8 cellular contexts compared by ENCODE assay signal in the genomic region with DNA sequence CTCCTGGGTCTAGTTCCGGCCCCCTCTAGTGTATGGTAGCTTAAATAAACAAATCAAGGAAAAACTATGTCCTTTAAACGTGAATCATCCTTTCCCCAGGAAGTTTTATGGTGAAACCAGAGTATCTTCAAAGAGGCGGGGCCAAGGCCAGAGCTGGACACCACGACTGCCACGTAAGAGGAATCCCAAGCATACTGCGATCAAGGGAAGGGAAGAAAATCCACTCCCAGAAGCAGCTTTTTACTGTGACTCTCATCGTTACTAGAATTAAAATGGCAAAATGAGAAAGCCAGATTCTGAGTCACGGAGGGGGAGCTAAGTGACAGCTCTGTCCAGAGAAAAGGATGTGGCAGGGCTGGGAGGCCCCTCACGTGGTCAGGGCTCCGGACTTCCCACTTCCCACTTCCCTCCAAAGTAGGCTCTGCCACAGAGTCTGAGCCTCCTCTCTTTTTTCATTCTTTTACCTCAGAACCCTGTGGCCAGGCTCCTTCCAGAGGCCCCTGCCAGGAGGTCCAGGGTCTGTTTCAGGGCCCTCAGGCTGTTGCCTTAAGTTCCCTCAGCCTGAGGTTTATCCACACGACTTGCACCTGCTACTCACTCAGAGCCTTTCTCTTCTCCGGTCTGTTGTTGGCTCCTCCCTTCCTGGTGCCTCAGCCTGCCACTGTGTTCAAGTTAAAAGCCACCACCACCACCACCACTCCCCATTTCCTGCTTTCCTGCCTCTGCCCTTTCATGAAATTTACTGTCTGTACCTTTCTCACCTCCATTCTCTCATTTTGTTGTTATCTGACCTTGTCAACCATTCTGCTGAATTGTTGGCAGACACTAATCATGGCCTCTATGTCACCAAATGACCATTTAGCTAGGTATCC. TPM values are rescaled to one million over a fixed set of nuclear protein-coding genes. Genes with fewer than 3 reads are reported as not detected.
DNase-seq lines count a peak whose midpoint lies in the region; ATAC-seq and TF ChIP-seq lines count a peak whose summit lies in the region.

No MANE protein-coding gene starts in this region.

- peak; percentile 50 for ATAC-seq in GM21825 (IDR thresholded peaks at IDR 0.05; ENCODE audit: unreplicated experiment)
- peak; percentile 63 for ATAC-seq in mucosa of descending colon

- peak; percentile 35 for TF ChIP-seq POLR2A in transverse colon (IDR thresholded peaks at IDR 0.05)

- H3K27ac ChIP-seq in KOPT-K1 (ENCODE audit: low read depth, low read length, poor library complexity, severe bottlenecking) (peak overlapping the region; percentile 93), dorsolateral prefrontal cortex (peak overlapping the region in 54 of 59 donors; percentile 7 to 92 (median 80)), transverse colon (peak overlapping the region; percentile 92 to 94 (median 93))

- H3K36me3 ChIP-seq in KOPT-K1 (ENCODE audit: insufficient read depth, low read length) (peaks cover 3% of the 10 kb centered on the region), mucosa of descending colon (ENCODE audit: low read depth) (no peaks in the 10 kb centered on the region), transverse colon (no peaks in the 10 kb centered on the region)

- no peak for TF ChIP-seq EP300 in transverse colon (IDR thresholded peaks at IDR 0.05; ENCODE audit: low read depth)

- intact Hi-C loops in dorsolateral prefrontal cortex (cut with DNase I) (loop anchor here in 1 of 2 donors (10.0 kb wide), 1 partner anchor 269 kb away; a partner anchor contains a TSS), mucosa of descending colon (cut with DNase I, micrococcal nuclease) (no loop called here), transverse colon (cut with DNase I; ENCODE audit: low total_unique reads) (no loop called here)

- H3K4me1 ChIP-seq in mucosa of descending colon (ENCODE audit: low read depth) (peaks cover 45% of the 10 kb centered on the region), transverse colon (peaks cover 9 to 76% (median 54%) of the 10 kb centered on the region in 4 donors)

- DNase-seq in GM04503 (ENCODE audit: low read depth) (peak; percentile 87), dorsolateral prefrontal cortex (no peak), mucosa of descending colon (peak; percentile 65 to 77 (median 72)), transverse colon (peak; percentile 69), cerebellar nuclear complex (lab: John Stamatoyannopoulos, UW) (no peak)

- in situ Hi-C loops in transverse colon (cut with MboI; ENCODE audit: low pct_ligation_motif_present in 1 of 4, low pct_unique_long_range_greater_than_20kb in 1 of 4, low sequenced_read_pairs in 3 of 4) = no loop called here

- no peaks in the 10 kb centered on the region for H3K27me3 ChIP-seq in dorsolateral prefrontal cortex
- no peaks in the 10 kb centered on the region for H3K27me3 ChIP-seq in transverse colon

- H3K9me3 ChIP-seq in KOPT-K1 (ENCODE audit: insufficient read depth, low read length, poor library complexity, severe bottlenecking) (no peaks in the 10 kb centered on the region), mucosa of descending colon (no peaks in the 10 kb centered on the region), transverse colon (no peaks in the 10 kb centered on the region)

- H3K4me3 ChIP-seq in WI38 (ENCODE audit: low read depth, low read length) = peak overlapping the region; percentile 92
- peak overlapping the region in 30 of 59 donors; percentile 3 to 90 (median 78) for H3K4me3 ChIP-seq in dorsolateral prefrontal cortex
- H3K4me3 ChIP-seq in mucosa of descending colon = no peak overlapping the region
- H3K4me3 ChIP-seq in transverse colon = peak overlapping the region in 2 of 4 donors; percentile 5 to 70

- TF ChIP-seq CTCF in WI38 (IDR thresholded peaks at IDR 0.05; ENCODE audit: low read depth, low read length) (no peak), dorsolateral prefrontal cortex (IDR thresholded peaks at IDR 0.05 in 54 of 56, conservative IDR thresholded peaks at IDR 0.05 in 2 of 56; ENCODE audit: low read depth in 1 of 56, partially characterized antibody in 56 of 56) (no peak), mucosa of descending colon (IDR thresholded peaks at IDR 0.05) (no peak), transverse colon (IDR thresholded peaks at IDR 0.05) (no peak)

- 12 to 20% methylated on average over 6 to 12 of the region's 12 CpGs for WGBS in transverse colon (ENCODE audit: low coverage in 1 of 2), 2 donors

RNA-seq across cellular contexts. Expression of a gene that starts 1.4 kb away (rescaled TPM):
- total RNA-seq in dorsolateral prefrontal cortex (100 to 1,000 TPM in 3 of 120 experiments, 10 to 100 TPM in 117; 13.7 to 109 (median 43.0) TPM), mucosa of descending colon (10 to 100 TPM; 40.6 to 90.5 (median 65.5) TPM), transverse colon (100 to 1,000 TPM in 1 of 4 donors, 10 to 100 TPM in 3; 50.5 to 112 (median 64.4) TPM)

Comparison
In these comparisons a context has a peak if more than half of its experiments do, and no peak if none do; other contexts are left out.
1. DNase-seq: peak in GM04503 (single experiment), mucosa of descending colon (3 of 3) and transverse colon (single experiment); none in dorsolateral prefrontal cortex (0 of 10) and cerebellar nuclear complex (0 of 2).
2. Peak in every context shown above with its lines, with median percentiles within 50 percentile points of each other: H3K27ac ChIP-seq.